29 cellular contexts compared by ENCODE assay signal in the genomic region with DNA sequence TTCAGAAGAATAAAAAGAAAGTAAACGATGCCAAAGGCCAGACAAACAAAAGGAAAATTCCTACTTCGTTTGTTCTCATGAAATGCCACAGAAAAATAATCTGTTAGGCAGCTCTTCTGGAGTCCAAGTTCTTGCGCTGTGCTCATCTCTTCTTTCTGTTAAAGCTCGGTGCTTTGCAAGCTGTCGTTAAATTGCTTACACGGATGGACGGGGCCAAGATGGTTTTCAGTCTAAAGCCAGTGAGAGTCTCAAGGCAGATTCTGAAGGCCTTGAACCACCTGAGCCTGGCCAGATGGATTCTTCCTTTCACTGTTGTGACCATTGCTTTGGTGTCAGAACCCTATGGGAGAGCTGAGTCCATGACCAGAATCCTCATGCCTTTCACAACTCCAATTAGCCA.
DNase-seq lines count a peak whose midpoint lies in the region; ATAC-seq, FAIRE-seq and TF ChIP-seq lines count a peak whose summit lies in the region.
"Had no signal": no experiment of that assay in that cellular context is flagged by ENCODE, and none has a peak within 500 bp of the region (broad histone marks: within the 10 kb centered on the region; RNA-seq: fewer than 3 reads in every experiment).

No MANE protein-coding gene starts in this region.

- 0 out of 2 replicates have a peak overlapping the region, but pooled peaks have one; percentile 3 for H3K4me3 ChIP-seq in ACC112 (ENCODE audit: low read depth, low read length)
- no peak overlapping the region for H3K4me3 ChIP-seq in astrocyte (ENCODE audit: insufficient read depth, low read depth, low read length)
- H3K4me3 ChIP-seq in neutrophil (ENCODE audit: low read depth in 1 of 2, low read length in 1 of 2): peak overlapping the region; percentile 68 to 70
- H3K4me3 ChIP-seq in BE2C (ENCODE audit: low read depth, low read length): no peak overlapping the region
- H3K4me3 ChIP-seq: suprapubic skin had no signal

- no peak for ATAC-seq in stimulated activated memory B cell treated with anti-CD40 and anti-IgM and Interleukin-4, amounts not matched to agents 10 μg/mL and 1 μg/mL and 100 μg/mL, for 72 hours
- ATAC-seq: left lobe of liver; naive thymus-derived CD4-positive, alpha-beta T cell had no signal

- H3K27me3 Mint-ChIP-seq in CD14-positive monocyte (ENCODE audit: low read depth in 3 of 3): no peaks in the 10 kb centered on the region
- H3K27me3 Mint-ChIP-seq in astrocyte (ENCODE audit: low read depth, unreplicated experiment): no peaks in the 10 kb centered on the region
- H3K27me3 Mint-ChIP-seq in stimulated activated memory B cell treated with anti-CD40 and anti-IgM and Interleukin-4, amounts not matched to agents 10 μg/mL and 1 μg/mL and 100 μg/mL, for 72 hours: no peaks in the 10 kb centered on the region
- H3K27me3 Mint-ChIP-seq: CD4-positive, CD25-positive, alpha-beta regulatory T cell; naive thymus-derived CD4-positive, alpha-beta T cell had no signal

- H3K27me3 ChIP-seq in ACC112 (ENCODE audit: insufficient read depth, low read length) (no peaks in the 10 kb centered on the region), astrocyte (ENCODE audit: insufficient read depth, low read length) (no peaks in the 10 kb centered on the region), neutrophil (no peaks in the 10 kb centered on the region), BE2C (no peaks in the 10 kb centered on the region)
- H3K27me3 ChIP-seq: suprapubic skin had no signal

- no peaks in the 10 kb centered on the region for H3K9me3 ChIP-seq in astrocyte (ENCODE audit: insufficient read depth, low read depth, low read length)
- no peaks in the 10 kb centered on the region for H3K9me3 ChIP-seq in neutrophil
- H3K9me3 ChIP-seq in BE2C: no peaks in the 10 kb centered on the region
- H3K9me3 ChIP-seq: suprapubic skin had no signal

- H3K79me2 ChIP-seq in ACC112 (ENCODE audit: control insufficient read depth, insufficient read depth, low read length, unreplicated experiment): no peaks in the 10 kb centered on the region
- no peaks in the 10 kb centered on the region for H3K79me2 ChIP-seq in astrocyte (ENCODE audit: insufficient read depth, low read length)

- intact Hi-C loops in CD14-positive monocyte (cut with micrococcal nuclease): loop anchor here in 1 of 2 donors (5.0 to 10.0 kb wide), 4 partner anchors 65 to 480 kb away; no protein-coding TSS in a partner anchor

- H3K9ac ChIP-seq in astrocyte (ENCODE audit: low read length): peak overlapping the region; percentile 60

- peaks cover 0 to 2% (median 0%) of the 10 kb centered on the region in 7 donors for H3K9me3 Mint-ChIP-seq in CD14-positive monocyte
- no peaks in the 10 kb centered on the region for H3K9me3 Mint-ChIP-seq in astrocyte (ENCODE audit: unreplicated experiment)
- no peaks in the 10 kb centered on the region for H3K9me3 Mint-ChIP-seq in stimulated activated memory B cell treated with anti-CD40 and anti-IgM and Interleukin-4, amounts not matched to agents 10 μg/mL and 1 μg/mL and 100 μg/mL, for 72 hours
- H3K9me3 Mint-ChIP-seq: activated naive CD4-positive, alpha-beta T cell treated with anti-CD3 and anti-CD28 coated beads for 36 hours; activated T-helper 1 cell treated with anti-CD3 and anti-CD28 coated beads, Interleukin-12 subunit alpha, Interleukin-12 subunit beta, Interleukin-2, Interleukin-4 antibody, amounts not matched to agents 30 ng/mL and 10 ng/mL and 1 ng/mL, durations not matched to agents 14 hours and 24 hours and 36 hours; CD4-positive, CD25-positive, alpha-beta regulatory T cell; naive thymus-derived CD4-positive, alpha-beta T cell had no signal

- H3K4me1 ChIP-seq in ACC112 (ENCODE audit: control insufficient read depth, insufficient read depth, low read length, unreplicated experiment) (peaks cover 42% of the 10 kb centered on the region), astrocyte (ENCODE audit: insufficient read depth, low read length) (peaks cover 31% of the 10 kb centered on the region), neutrophil (ENCODE audit: control insufficient read depth in 1 of 2, insufficient read depth in 1 of 2, low read depth in 1 of 2, low read length in 1 of 2) (peaks cover 83 to 98% of the 10 kb centered on the region in 2 experiments), BE2C (peaks cover 18% of the 10 kb centered on the region)

- peak overlapping the region; percentile 57 for H3K4me2 ChIP-seq in astrocyte (ENCODE audit: low read length)

- TF ChIP-seq CTCF in CD14-positive monocyte (IDR thresholded peaks at IDR 0.05): no peak
- TF ChIP-seq CTCF in astrocyte (IDR thresholded peaks at IDR 0.05; ENCODE audit: insufficient read depth, low read depth, low read length): no peak
- no peak for TF ChIP-seq CTCF in neutrophil (IDR thresholded peaks at IDR 0.05)
- no peak for TF ChIP-seq CTCF in BE2C (IDR thresholded peaks at IDR 0.05; ENCODE audit: low read depth, low read length)

- peaks cover 94% of the 10 kb centered on the region for H3K4me1 Mint-ChIP-seq in CD14-positive monocyte
- H3K4me1 Mint-ChIP-seq in astrocyte (ENCODE audit: low read depth, unreplicated experiment): peaks cover 34% of the 10 kb centered on the region
- peaks cover 12% of the 10 kb centered on the region for H3K4me1 Mint-ChIP-seq in stimulated activated memory B cell treated with anti-CD40 and anti-IgM and Interleukin-4, amounts not matched to agents 10 μg/mL and 1 μg/mL and 100 μg/mL, for 72 hours

- H3K36me3 ChIP-seq in ACC112 (ENCODE audit: insufficient read depth, low read length) (no peaks in the 10 kb centered on the region), astrocyte (ENCODE audit: insufficient read depth, low read length) (no peaks in the 10 kb centered on the region), neutrophil (peaks cover 10% of the 10 kb centered on the region), BE2C (no peaks in the 10 kb centered on the region)
- H3K36me3 ChIP-seq: suprapubic skin had no signal

- H3K4me3 Mint-ChIP-seq in CD14-positive monocyte (peak overlapping the region in 1 of 2 donors; percentile 86), astrocyte (ENCODE audit: unreplicated experiment) (no peak overlapping the region)
- H3K4me3 Mint-ChIP-seq in stimulated activated memory B cell treated with anti-CD40 and anti-IgM and Interleukin-4, amounts not matched to agents 10 μg/mL and 1 μg/mL and 100 μg/mL, for 72 hours: no peak overlapping the region
- H3K4me3 Mint-ChIP-seq: activated naive CD4-positive, alpha-beta T cell treated with anti-CD3 and anti-CD28 coated beads for 36 hours; activated T-helper 1 cell treated with anti-CD3 and anti-CD28 coated beads, Interleukin-12 subunit alpha, Interleukin-12 subunit beta, Interleukin-2, Interleukin-4 antibody, amounts not matched to agents 30 ng/mL and 10 ng/mL and 1 ng/mL, durations not matched to agents 14 hours and 24 hours and 36 hours; CD4-positive, CD25-positive, alpha-beta regulatory T cell; naive thymus-derived CD4-positive, alpha-beta T cell had no signal

- H3K36me3 Mint-ChIP-seq in CD14-positive monocyte: peaks cover 6 to 18% of the 10 kb centered on the region in 2 donors
- H3K36me3 Mint-ChIP-seq in astrocyte (ENCODE audit: low read depth, unreplicated experiment): peaks cover 1% of the 10 kb centered on the region
- H3K36me3 Mint-ChIP-seq in stimulated activated memory B cell treated with anti-CD40 and anti-IgM and Interleukin-4, amounts not matched to agents 10 μg/mL and 1 μg/mL and 100 μg/mL, for 72 hours: no peaks in the 10 kb centered on the region
- H3K36me3 Mint-ChIP-seq: CD4-positive, CD25-positive, alpha-beta regulatory T cell; naive thymus-derived CD4-positive, alpha-beta T cell had no signal

- H4K20me1 ChIP-seq in astrocyte (ENCODE audit: insufficient read depth, low read length): no peaks in the 10 kb centered on the region

- H3K27ac ChIP-seq in ACC112 (ENCODE audit: low read depth, low read length): peak overlapping the region; percentile 98
- peak overlapping the region; percentile 89 for H3K27ac ChIP-seq in astrocyte (ENCODE audit: low read depth, low read length)
- H3K27ac ChIP-seq in neutrophil: peak overlapping the region; percentile 88
- H3K27ac ChIP-seq: suprapubic skin had no signal

- H2AFZ ChIP-seq in ACC112 (ENCODE audit: low read length, unreplicated experiment): no peak overlapping the region
- H2AFZ ChIP-seq in astrocyte (ENCODE audit: low read depth, low read length): no peak overlapping the region

- FAIRE-seq in astrocyte (lab: Jason Lieb, UNC): no peak
- FAIRE-seq: bronchial epithelial cell, frontal cortex, GM12891 had no signal

- H3K27ac Mint-ChIP-seq in CD14-positive monocyte (peak overlapping the region; percentile 92 to 99 (median 97)), astrocyte (ENCODE audit: unreplicated experiment) (peak overlapping the region; percentile 68)
- no peak overlapping the region for H3K27ac Mint-ChIP-seq in stimulated activated memory B cell treated with anti-CD40 and anti-IgM and Interleukin-4, amounts not matched to agents 10 μg/mL and 1 μg/mL and 100 μg/mL, for 72 hours
- H3K27ac Mint-ChIP-seq: activated naive CD4-positive, alpha-beta T cell treated with anti-CD3 and anti-CD28 coated beads for 36 hours; activated T-helper 1 cell treated with anti-CD3 and anti-CD28 coated beads, Interleukin-12 subunit alpha, Interleukin-12 subunit beta, Interleukin-2, Interleukin-4 antibody, amounts not matched to agents 30 ng/mL and 10 ng/mL and 1 ng/mL, durations not matched to agents 14 hours and 24 hours and 36 hours; naive thymus-derived CD4-positive, alpha-beta T cell had no signal

- DNase-seq in CD14-positive monocyte (ENCODE audit: low spot score) (no peak), astrocyte (ENCODE audit: low read depth) (no peak), cortex of kidney (lab: John Stamatoyannopoulos, UW) (no peak), BE2C (no peak)
- DNase-seq in stimulated activated CD8-positive, alpha-beta memory T cell treated with anti-CD3 and anti-CD28 coated beads, Interleukin-4, amount 100 ng/mL, for 48 hours: no peak
- DNase-seq: activated CD4-positive, alpha-beta T cell treated with anti-CD3 and anti-CD28 coated beads, Interleukin-2, amount 50 U/mL, for 4 hours; activated CD4-positive, CD25-positive, alpha-beta regulatory T cell; activated naive CD4-positive, alpha-beta T cell treated with anti-CD3 and anti-CD28 coated beads for 36 hours; amniotic stem cell; CD4-positive, CD25-positive, alpha-beta regulatory T cell; hypothalamus; Kasumi-1; naive thymus-derived CD4-positive, alpha-beta T cell; NCI-H1048; NCI-H1694; NCI-H510A; stimulated activated CD4-positive, alpha-beta T cell treated with anti-CD3 and anti-CD28 coated beads, Interleukin-12 subunit alpha, Interleukin-12 subunit beta, amount 100 ng/mL, for 4 hours; stimulated activated CD4-positive, alpha-beta T cell treated with anti-CD3 and anti-CD28 coated beads, Interleukin-4, amount 100 ng/mL, for 24 hours; stimulated activated naive CD4-positive, alpha-beta T cell; T-helper 1 cell had no signal

Comparison
In these comparisons a context has a peak if more than half of its experiments do, and no peak if none do; other contexts are left out.
1. H3K4me3 ChIP-seq: peak in ACC112 (single experiment) and neutrophil (2 of 2); none in astrocyte (single experiment) and BE2C (single experiment).
2. Peak in every context shown above with its lines, with median percentiles within 50 percentile points of each other: H3K27ac ChIP-seq.